Comparison of ENCODE assay signal across 8 cellular contexts in the genomic region with DNA sequence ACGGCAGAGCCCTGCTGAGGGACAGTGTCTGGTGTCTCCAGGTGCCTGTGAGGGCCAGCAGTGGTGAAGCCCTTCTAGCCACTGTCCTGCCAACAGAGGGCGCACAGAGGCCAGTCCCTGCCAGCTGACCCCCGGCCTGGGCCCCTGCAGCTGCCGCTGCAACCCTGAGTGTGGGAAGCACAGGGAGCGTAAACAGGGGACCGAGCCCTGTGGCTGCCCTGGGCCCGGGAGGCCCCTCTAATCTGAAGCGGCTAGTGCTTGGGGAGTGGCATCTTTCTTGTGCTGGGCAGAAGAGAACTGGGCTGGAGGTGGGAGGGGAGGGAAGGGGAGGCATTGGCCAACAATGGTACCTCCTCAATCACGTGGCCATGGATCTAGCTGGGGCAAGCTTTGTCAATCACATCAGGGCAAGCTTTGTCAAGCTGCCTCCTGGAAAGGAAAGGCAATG. TPM values are rescaled to one million over a fixed set of nuclear protein-coding genes. Genes with fewer than 3 reads are reported as not detected.
A peak's percentile ranks its signal among the peaks of the same experiment; 100 is the strongest.
DNase-seq lines count a peak whose midpoint lies in the region; ATAC-seq and TF ChIP-seq lines count a peak whose summit lies in the region.

No MANE protein-coding gene starts in this region.

- intact Hi-C loops in heart right ventricle (cut with DNase I) = loop anchor here in 4 of 10 donors (5.0 kb wide), 1 partner anchor 33 kb away; a partner anchor contains a TSS
- intact Hi-C loops in posterior cingulate gyrus (cut with DNase I) = loop anchor here (5.0 kb wide), 1 partner anchor 33 kb away; a partner anchor contains a TSS

- ATAC-seq in heart right ventricle (peak; percentile 33 to 76 (median 70)), HG02852 (IDR thresholded peaks at IDR 0.05; ENCODE audit: unreplicated experiment) (no peak), HG02763 (IDR thresholded peaks at IDR 0.05; ENCODE audit: unreplicated experiment) (no peak)

- TF ChIP-seq CTCF in VCaP (conservative IDR thresholded peaks at IDR 0.05) = peak; percentile 76
- peak; percentile 42 to 78 (median 73) for TF ChIP-seq CTCF in heart right ventricle (IDR thresholded peaks at IDR 0.05)

- peaks cover 0 to 25% (median 0%) of the 10 kb centered on the region in 9 donors for H3K36me3 ChIP-seq in heart right ventricle

- H3K27me3 ChIP-seq in heart right ventricle = no peaks in the 10 kb centered on the region

- WGBS in heart right ventricle, 2 donors = 11 to 14% methylated on average over 8 to 9 of the region's 9 CpGs

- H3K27ac ChIP-seq in VCaP (no peak overlapping the region), heart right ventricle (peak overlapping the region in 8 of 10 donors; percentile 35 to 93 (median 44))

- H3K4me3 ChIP-seq in heart right ventricle = peak overlapping the region in 4 of 10 donors; percentile 3 to 25 (median 6)

- no peaks in the 10 kb centered on the region for H3K9me3 ChIP-seq in heart right ventricle

- DNase-seq in SIG-M5 treated with dmso at 0.1 percent for 504 hours (lab: John Stamatoyannopoulos, UW; ENCODE audit: unreplicated experiment) = peak; percentile 33
- DNase-seq in SIG-M5 (lab: John Stamatoyannopoulos, UW) = no peak
- DNase-seq in NCI-H1105 treated with DMSO at 0.1 percent for 48 hours (lab: John Stamatoyannopoulos, UW) = peak; percentile 32
- DNase-seq in heart right ventricle = peak; percentile 63 to 70
- peak; percentile 42 to 97 (median 80) for DNase-seq in posterior cingulate gyrus

- H3K4me1 ChIP-seq in heart right ventricle = peaks cover 8 to 57% (median 55%) of the 10 kb centered on the region in 9 donors

RNA-seq across cellular contexts. Expression of a gene that starts 34.6 kb away (rescaled TPM):
- total RNA-seq in heart right ventricle = 100 to 1,000 TPM in 4 of 10 donors, 10 to 100 TPM in 6; 82.6 to 147 (median 90.4) TPM
- polyA plus RNA-seq in heart right ventricle = 10 to 100 TPM; 27.9 to 67.0 TPM

RNA-seq across cellular contexts. Expression of a gene that starts 35.3 kb away (rescaled TPM):
- 10 to 100 TPM; 10.9 to 17.8 (median 13.6) TPM for total RNA-seq in heart right ventricle
- polyA plus RNA-seq in heart right ventricle = 10 to 100 TPM in 1 of 2 donors, 1 to 10 TPM in 1; 5.0 to 15.8 TPM

RNA-seq across cellular contexts. Expression of a gene that starts 35.6 kb away (rescaled TPM):
- total RNA-seq in heart right ventricle = 1 to 10 TPM in 9 of 10 donors, under 1 TPM in 1; 0.89 to 4.5 (median 2.3) TPM
- polyA plus RNA-seq in heart right ventricle = 1 to 10 TPM; 2.5 to 4.3 TPM

Comparison
In these comparisons a context has a peak if more than half of its experiments do, and no peak if none do; other contexts are left out.
1. ATAC-seq: peak in heart right ventricle (8 of 8); none in HG02852 (single experiment) and HG02763 (single experiment).